1 cellular context compared by ENCODE assay signal in genomic region chr20:38221041-38221589, GRCh38.
TF ChIP-seq lines count a peak whose summit lies in the region.

No MANE protein-coding gene starts in this region.

TF ChIP-seq in HepG2, 621 proteins besides CTCF, POLR2A, EP300 and RAD21 (continued from another document and continues in another):
- TF ChIP-seq ZFAT (CRISPR knock-in tag; conservative IDR thresholded peaks at IDR 0.05) (no peak), HOMEZ (CRISPR knock-in tag; IDR thresholded peaks at IDR 0.05; ENCODE audit: low read depth) (no peak), ZNF772 (CRISPR knock-in tag; IDR thresholded peaks at IDR 0.05) (no peak; the same call in 1 of the 2 replicates), ZNF800 (CRISPR knock-in tag; IDR thresholded peaks at IDR 0.05) (no peak), GABPA (IDR thresholded peaks at IDR 0.05; ENCODE audit: low read depth, low read length) (no peak), GABPA (CRISPR knock-in tag; IDR thresholded peaks at IDR 0.05; ENCODE audit: low read depth) (no peak), ARNT (IDR thresholded peaks at IDR 0.05) (no peak), ZNF142 (CRISPR knock-in tag; IDR thresholded peaks at IDR 0.05) (no peak), ZNF253 (CRISPR knock-in tag; IDR thresholded peaks at IDR 0.05; ENCODE audit: borderline replicate concordance) (no peak), SMAD3 (CRISPR knock-in tag; IDR thresholded peaks at IDR 0.05) (0 out of 2 replicates have a peak, but pooled peaks have one; percentile 48), EZH2 (conservative IDR thresholded peaks at IDR 0.05; ENCODE audit: low read depth, low read length) (no peak), SOX6 (IDR thresholded peaks at IDR 0.05) (no peak), SOX6 (CRISPR knock-in tag; IDR thresholded peaks at IDR 0.05) (peak; percentile 36; the same call in 1 of the 2 replicates), SAP130 (CRISPR knock-in tag; IDR thresholded peaks at IDR 0.05; ENCODE audit: low read depth) (0 out of 2 replicates have a peak, but pooled peaks have one; percentile 20), ZBTB21 (CRISPR knock-in tag; IDR thresholded peaks at IDR 0.05) (no peak), GMEB2 (CRISPR knock-in tag; IDR thresholded peaks at IDR 0.05; ENCODE audit: low read depth) (no peak), TAF15 (IDR thresholded peaks at IDR 0.05; ENCODE audit: low read depth, low read length, poor library complexity, severe bottlenecking) (no peak), MAFG (CRISPR knock-in tag; IDR thresholded peaks at IDR 0.05) (0 out of 2 replicates have a peak, but pooled peaks have one; percentile 5), ZNF432 (CRISPR knock-in tag; IDR thresholded peaks at IDR 0.05; ENCODE audit: borderline replicate concordance) (no peak), KDM6A (CRISPR knock-in tag; IDR thresholded peaks at IDR 0.05; ENCODE audit: low read depth) (no peak), NCOA2 (CRISPR knock-in tag; IDR thresholded peaks at IDR 0.05) (0 out of 2 replicates have a peak, but pooled peaks have one; percentile 26), TP53 (CRISPR knock-in tag; conservative IDR thresholded peaks at IDR 0.05) (no peak), NFKB2 (CRISPR knock-in tag; IDR thresholded peaks at IDR 0.05; ENCODE audit: borderline replicate concordance) (peak; percentile 58; the same call in 1 of the 2 replicates), NCOR1 (IDR thresholded peaks at IDR 0.05; ENCODE audit: borderline replicate concordance, low read length) (no peak), CEBPG (CRISPR knock-in tag; IDR thresholded peaks at IDR 0.05) (no peak), ZNF83 (CRISPR knock-in tag; IDR thresholded peaks at IDR 0.05; ENCODE audit: borderline replicate concordance) (no peak), ZNF335 (CRISPR knock-in tag; IDR thresholded peaks at IDR 0.05) (no peak), TARDBP (CRISPR knock-in tag; IDR thresholded peaks at IDR 0.05) (no peak), NCOA1 (CRISPR knock-in tag; IDR thresholded peaks at IDR 0.05) (no peak), ZNF704 (CRISPR knock-in tag; IDR thresholded peaks at IDR 0.05; ENCODE audit: borderline replicate concordance) (0 out of 2 replicates have a peak, but pooled peaks have one; percentile 60), ZNF572 (CRISPR knock-in tag; IDR thresholded peaks at IDR 0.05) (peak; percentile 96; the same call in 1 of the 2 replicates), SALL2 (CRISPR knock-in tag; IDR thresholded peaks at IDR 0.05) (peak; percentile 72; the same call in 1 of the 2 replicates), SNAPC2 (CRISPR knock-in tag; IDR thresholded peaks at IDR 0.05) (no peak), FOXO1 (CRISPR knock-in tag; IDR thresholded peaks at IDR 0.05) (0 out of 2 replicates have a peak, but pooled peaks have one; percentile 18), ZNF777 (CRISPR knock-in tag; IDR thresholded peaks at IDR 0.05) (no peak), ZNF496 (CRISPR knock-in tag; IDR thresholded peaks at IDR 0.05; ENCODE audit: insufficient replicate concordance) (no peak)
- TF ChIP-seq, protein P1, sequence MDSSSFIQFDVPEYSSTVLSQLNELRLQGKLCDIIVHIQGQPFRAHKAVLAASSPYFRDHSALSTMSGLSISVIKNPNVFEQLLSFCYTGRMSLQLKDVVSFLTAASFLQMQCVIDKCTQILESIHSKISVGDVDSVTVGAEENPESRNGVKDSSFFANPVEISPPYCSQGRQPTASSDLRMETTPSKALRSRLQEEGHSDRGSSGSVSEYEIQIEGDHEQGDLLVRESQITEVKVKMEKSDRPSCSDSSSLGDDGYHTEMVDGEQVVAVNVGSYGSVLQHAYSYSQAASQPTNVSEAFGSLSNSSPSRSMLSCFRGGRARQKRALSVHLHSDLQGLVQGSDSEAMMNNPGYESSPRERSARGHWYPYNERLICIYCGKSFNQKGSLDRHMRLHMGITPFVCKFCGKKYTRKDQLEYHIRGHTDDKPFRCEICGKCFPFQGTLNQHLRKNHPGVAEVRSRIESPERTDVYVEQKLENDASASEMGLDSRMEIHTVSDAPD (CRISPR knock-in tag; IDR thresholded peaks at IDR 0.05) = no peak
- TF ChIP-seq, protein P2, sequence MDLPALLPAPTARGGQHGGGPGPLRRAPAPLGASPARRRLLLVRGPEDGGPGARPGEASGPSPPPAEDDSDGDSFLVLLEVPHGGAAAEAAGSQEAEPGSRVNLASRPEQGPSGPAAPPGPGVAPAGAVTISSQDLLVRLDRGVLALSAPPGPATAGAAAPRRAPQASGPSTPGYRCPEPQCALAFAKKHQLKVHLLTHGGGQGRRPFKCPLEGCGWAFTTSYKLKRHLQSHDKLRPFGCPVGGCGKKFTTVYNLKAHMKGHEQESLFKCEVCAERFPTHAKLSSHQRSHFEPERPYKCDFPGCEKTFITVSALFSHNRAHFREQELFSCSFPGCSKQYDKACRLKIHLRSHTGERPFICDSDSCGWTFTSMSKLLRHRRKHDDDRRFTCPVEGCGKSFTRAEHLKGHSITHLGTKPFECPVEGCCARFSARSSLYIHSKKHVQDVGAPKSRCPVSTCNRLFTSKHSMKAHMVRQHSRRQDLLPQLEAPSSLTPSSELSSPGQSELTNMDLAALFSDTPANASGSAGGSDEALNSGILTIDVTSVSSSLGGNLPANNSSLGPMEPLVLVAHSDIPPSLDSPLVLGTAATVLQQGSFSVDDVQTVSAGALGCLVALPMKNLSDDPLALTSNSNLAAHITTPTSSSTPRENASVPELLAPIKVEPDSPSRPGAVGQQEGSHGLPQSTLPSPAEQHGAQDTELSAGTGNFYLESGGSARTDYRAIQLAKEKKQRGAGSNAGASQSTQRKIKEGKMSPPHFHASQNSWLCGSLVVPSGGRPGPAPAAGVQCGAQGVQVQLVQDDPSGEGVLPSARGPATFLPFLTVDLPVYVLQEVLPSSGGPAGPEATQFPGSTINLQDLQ (CRISPR knock-in tag; IDR thresholded peaks at IDR 0.05) = no peak
- TF ChIP-seq, protein P3, sequence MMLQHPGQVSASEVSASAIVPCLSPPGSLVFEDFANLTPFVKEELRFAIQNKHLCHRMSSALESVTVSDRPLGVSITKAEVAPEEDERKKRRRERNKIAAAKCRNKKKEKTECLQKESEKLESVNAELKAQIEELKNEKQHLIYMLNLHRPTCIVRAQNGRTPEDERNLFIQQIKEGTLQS (CRISPR knock-in tag; IDR thresholded peaks at IDR 0.05) = peak; percentile 38; the same call in 1 of the 2 replicates
